Comparison of ENCODE assay signal across 10 cellular contexts in genomic region chr12:103114296-103115055, GRCh38.
A peak's percentile ranks its signal among the peaks of the same experiment; 100 is the strongest.
DNase-seq lines count a peak whose midpoint lies in the region; ATAC-seq and TF ChIP-seq lines count a peak whose summit lies in the region.
"Had no signal": no experiment of that assay in that cellular context is flagged by ENCODE, and none has a peak within 500 bp of the region (broad histone marks: within the 10 kb centered on the region; RNA-seq: fewer than 3 reads in every experiment).

No MANE protein-coding gene starts in this region.

- no peaks in the 10 kb centered on the region for H3K36me3 ChIP-seq in esophagus squamous epithelium

- no peaks in the 10 kb centered on the region for H3K27me3 ChIP-seq in esophagus squamous epithelium

- no peak overlapping the region for H3K4me3 ChIP-seq in esophagus squamous epithelium

- no peak overlapping the region for H3K27ac ChIP-seq in esophagus squamous epithelium

- no peak for TF ChIP-seq CTCF in esophagus squamous epithelium (IDR thresholded peaks at IDR 0.05)

- 65 to 81% methylated on average over 5 of the region's 5 CpGs for WGBS in esophagus squamous epithelium, 2 donors

- DNase-seq in OCI-M1 (lab: John Stamatoyannopoulos, UW), result peak; percentile 62
- no peak for DNase-seq in SKM-1 (lab: John Stamatoyannopoulos, UW; ENCODE audit: unreplicated experiment)
- DNase-seq in esophagus squamous epithelium (lab: John Stamatoyannopoulos, UW), result no peak
- DNase-seq in NCI-H2081 (lab: John Stamatoyannopoulos, UW), result no peak
- DNase-seq in Right ventricle myocardium inferior (ENCODE audit: missing footprints), result no peak
- DNase-seq: activated CD8-positive, alpha-beta memory T cell treated with anti-CD3 and anti-CD28 coated beads for 24 hours; CD4-positive, alpha-beta T cell had no signal

- no peak for TF ChIP-seq POLR2A in esophagus squamous epithelium (IDR thresholded peaks at IDR 0.05)

- intact Hi-C loops in esophagus squamous epithelium (cut with DNase I), result no loop called here
- intact Hi-C loops in Right ventricle myocardium inferior (cut with DNase I), result no loop called here

- H3K9me3 ChIP-seq in esophagus squamous epithelium, result no peaks in the 10 kb centered on the region

- ATAC-seq in GM18498 (IDR thresholded peaks at IDR 0.05; ENCODE audit: unreplicated experiment) (peak; percentile 99), GM19467 (IDR thresholded peaks at IDR 0.05; ENCODE audit: unreplicated experiment) (peak; percentile 98), HG03039 (IDR thresholded peaks at IDR 0.05; ENCODE audit: unreplicated experiment) (peak; percentile 98), Right ventricle myocardium inferior (no peak)

- H3K4me1 ChIP-seq in esophagus squamous epithelium, result no peaks in the 10 kb centered on the region
